In the genomic region with DNA sequence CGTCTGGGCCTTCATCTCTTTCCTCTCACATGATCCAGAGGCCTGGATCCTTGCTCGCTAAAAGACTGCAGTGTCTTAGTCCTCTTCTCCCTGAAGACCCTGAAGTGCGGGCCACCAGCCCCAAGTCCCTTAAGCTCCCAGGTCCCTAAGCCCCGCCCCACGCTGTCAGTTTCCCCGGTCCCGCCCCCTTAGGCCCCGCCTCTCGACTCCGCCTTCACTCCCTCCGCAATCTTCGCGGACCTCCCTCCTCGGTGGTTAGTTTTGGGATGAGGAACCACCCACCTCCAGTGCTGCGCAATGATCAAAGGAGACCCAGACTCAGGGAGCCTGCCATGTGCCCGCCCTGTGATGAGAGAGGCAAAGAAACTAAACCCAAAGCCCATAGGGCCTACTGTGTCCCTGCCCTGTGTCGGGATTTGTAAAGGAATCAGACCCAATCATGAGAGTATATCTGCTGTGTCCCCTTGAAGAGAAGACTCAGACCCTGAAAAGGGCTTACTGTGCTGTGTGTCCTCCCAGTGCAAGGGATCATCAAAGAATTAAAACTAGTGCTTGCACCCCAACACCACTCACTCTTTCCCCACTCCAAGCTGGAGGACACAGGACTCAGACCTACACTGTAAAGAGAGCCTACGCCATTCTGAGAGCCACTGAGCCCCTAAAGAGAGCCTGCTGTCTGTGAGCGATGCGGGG, we compare ENCODE assay signal across 8 cellular contexts.
DNase-seq lines count a peak whose midpoint lies in the region; ATAC-seq and TF ChIP-seq lines count a peak whose summit lies in the region.

No MANE protein-coding gene starts in this region.

- H3K9me3 ChIP-seq in iPS-15b (ENCODE audit: control insufficient read depth, insufficient read depth, low read length) = no peaks in the 10 kb centered on the region

- H3K4me3 ChIP-seq in astrocyte of the cerebellum (ENCODE audit: low read depth, low read length) = peak overlapping the region; percentile 52
- H3K4me3 ChIP-seq in iPS-15b (ENCODE audit: low read depth, low read length) = peak overlapping the region; percentile 79
- H3K4me3 ChIP-seq in skin epidermis = peak overlapping the region; percentile 35 to 72 (median 51)

- H3K36me3 ChIP-seq in iPS-15b (ENCODE audit: control insufficient read depth, insufficient read depth, low read length) = no peaks in the 10 kb centered on the region

- peak; percentile 73 for DNase-seq in DMS114 treated with DMSO at 0.1 percent for 48 hours (lab: John Stamatoyannopoulos, UW; ENCODE audit: unreplicated experiment)
- peak; percentile 41 for DNase-seq in NCI-H1048 (lab: John Stamatoyannopoulos, UW)
- DNase-seq in T-helper 2 cell = peak; percentile 34 to 83 (median 70)
- DNase-seq in astrocyte of the cerebellum (ENCODE audit: low read depth) = no peak
- no peak for DNase-seq in middle frontal gyrus (ENCODE audit: extremely low spot score, low spot score)

- no peak overlapping the region for H3K9ac ChIP-seq in iPS-15b (ENCODE audit: low read depth, low read length)

- H3K4me1 ChIP-seq in iPS-15b (ENCODE audit: control insufficient read depth, insufficient read depth, low read length) = peaks cover 8% of the 10 kb centered on the region

- peaks cover 26% of the 10 kb centered on the region for H3K27me3 ChIP-seq in iPS-15b (ENCODE audit: control insufficient read depth, insufficient read depth, low read length)

- ATAC-seq in GM18517 (IDR thresholded peaks at IDR 0.05; ENCODE audit: unreplicated experiment) = no peak

- in situ Hi-C loops in astrocyte of the cerebellum (cut with HindIII; ENCODE audit: low sequenced_read_pairs) = no loop called here

- TF ChIP-seq CTCF in astrocyte of the cerebellum (IDR thresholded peaks at IDR 0.05; ENCODE audit: low read depth, low read length, missing control alignments) = no peak

- peak overlapping the region in 19 of 21 experiments; percentile 18 to 87 (median 75) for H3K27ac ChIP-seq in skin epidermis

Comparison
In these comparisons a context has a peak if more than half of its experiments do, and no peak if none do; other contexts are left out.
1. DNase-seq: peak in DMS114 treated with DMSO at 0.1 percent for 48 hours (single experiment), NCI-H1048 (single experiment) and T-helper 2 cell (5 of 5); none in astrocyte of the cerebellum (single experiment) and middle frontal gyrus (single experiment).
2. Peak in every context shown above with its lines, with median percentiles within 50 percentile points of each other: H3K4me3 ChIP-seq.